1 cellular context compared by ENCODE assay signal in the genomic region with DNA sequence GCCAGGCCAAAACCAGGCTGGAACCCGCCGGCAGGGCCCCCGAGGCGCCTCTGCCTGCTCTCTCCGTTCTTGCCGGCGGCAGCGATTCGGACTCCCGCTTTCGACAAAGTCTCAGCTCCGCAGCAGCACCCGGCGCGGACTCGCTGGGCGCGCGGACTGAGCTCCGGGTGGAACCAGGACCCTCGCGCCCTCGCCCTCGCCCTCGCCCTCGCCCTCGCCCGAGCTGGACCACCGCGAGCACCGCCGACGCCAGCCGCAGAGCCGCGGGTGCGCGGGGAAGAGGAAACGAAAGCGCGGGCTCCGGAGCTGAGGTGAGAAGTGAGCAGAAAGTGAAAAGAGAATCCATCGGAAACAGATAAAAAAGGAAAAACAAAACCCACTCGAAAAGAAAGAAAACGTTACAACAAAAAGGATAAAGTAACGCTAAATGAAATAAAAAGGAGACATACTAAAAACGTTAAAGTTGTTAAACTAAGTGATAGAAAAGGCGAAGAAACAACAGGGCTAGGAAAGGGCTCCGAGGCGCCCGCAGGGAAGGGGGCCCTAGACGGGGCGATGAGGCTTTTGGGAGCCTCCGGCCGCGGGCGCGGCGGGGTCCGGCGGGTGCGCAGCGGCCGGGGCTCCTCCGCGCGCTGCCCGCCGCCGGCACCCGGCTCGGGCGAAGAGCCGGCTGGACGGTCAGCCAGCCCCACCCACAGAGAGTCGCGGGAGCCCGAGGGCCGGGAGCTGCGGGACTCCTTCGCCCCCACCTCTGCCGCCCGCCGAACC.
TF ChIP-seq lines count a peak whose summit lies in the region.

No MANE protein-coding gene starts in this region.

TF ChIP-seq in IMR-90, 13 proteins besides CTCF, POLR2A, EP300 and RAD21 (continued from another document):
- no peak for TF ChIP-seq CEBPB (IDR thresholded peaks at IDR 0.05; ENCODE audit: low read depth, low read length)
- TF ChIP-seq FOS (IDR thresholded peaks at IDR 0.05; ENCODE audit: low read depth, low read length): no peak
- no peak for TF ChIP-seq MAFK (IDR thresholded peaks at IDR 0.05; ENCODE audit: low read depth, low read length)
- TF ChIP-seq, protein P1, sequence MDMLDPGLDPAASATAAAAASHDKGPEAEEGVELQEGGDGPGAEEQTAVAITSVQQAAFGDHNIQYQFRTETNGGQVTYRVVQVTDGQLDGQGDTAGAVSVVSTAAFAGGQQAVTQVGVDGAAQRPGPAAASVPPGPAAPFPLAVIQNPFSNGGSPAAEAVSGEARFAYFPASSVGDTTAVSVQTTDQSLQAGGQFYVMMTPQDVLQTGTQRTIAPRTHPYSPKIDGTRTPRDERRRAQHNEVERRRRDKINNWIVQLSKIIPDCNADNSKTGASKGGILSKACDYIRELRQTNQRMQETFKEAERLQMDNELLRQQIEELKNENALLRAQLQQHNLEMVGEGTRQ (IDR thresholded peaks at IDR 0.05; ENCODE audit: low read depth, low read length): no peak
- TF ChIP-seq SMC3 (IDR thresholded peaks at IDR 0.05; ENCODE audit: low read depth, low read length): no peak
TF ChIP-seq in IMR-90: peak in this region for 0.
